Comparison of ENCODE assay signal across 1 cellular context in genomic region chr17:30477083-30477757, GRCh38.
TF ChIP-seq lines count a peak whose summit lies in the region.

Gene GOSR1 (plus strand): TSS chr17:30477408. CDS start chr17:30477434, 26 bp downstream.

TF ChIP-seq in HepG2, 621 proteins besides CTCF, POLR2A, EP300 and RAD21 (continued from another document and continues in another):
- TF ChIP-seq, protein P1, sequence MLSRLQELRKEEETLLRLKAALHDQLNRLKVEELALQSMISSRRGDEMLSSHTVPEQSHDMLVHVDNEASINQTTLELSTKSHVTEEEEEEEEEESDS (CRISPR knock-in tag; IDR thresholded peaks at IDR 0.05; ENCODE audit: borderline replicate concordance), result no peak
- TF ChIP-seq ZNF550 (CRISPR knock-in tag; IDR thresholded peaks at IDR 0.05; ENCODE audit: borderline replicate concordance) (no peak), ARHGAP35 (CRISPR knock-in tag; IDR thresholded peaks at IDR 0.05; ENCODE audit: borderline replicate concordance) (peak; percentile 58; the same call in 1 of the 2 replicates), ZNF143 (CRISPR knock-in tag; IDR thresholded peaks at IDR 0.05) (peak; percentile 87), PREB (CRISPR knock-in tag; IDR thresholded peaks at IDR 0.05) (no peak), NONO (IDR thresholded peaks at IDR 0.05) (no peak), NONO (CRISPR knock-in tag; conservative IDR thresholded peaks at IDR 0.05) (peak; percentile 96), HMG20A (CRISPR knock-in tag; IDR thresholded peaks at IDR 0.05; ENCODE audit: borderline replicate concordance) (peak; percentile 46; the same call in 1 of the 2 replicates), SPEN (CRISPR knock-in tag; IDR thresholded peaks at IDR 0.05; ENCODE audit: low read depth) (peak; percentile 95), NAIF1 (CRISPR knock-in tag; IDR thresholded peaks at IDR 0.05; ENCODE audit: borderline replicate concordance) (no peak), SMC3 (IDR thresholded peaks at IDR 0.05; ENCODE audit: low read length) (no peak), ZSCAN30 (CRISPR knock-in tag; IDR thresholded peaks at IDR 0.05) (no peak), CHCHD3 (CRISPR knock-in tag; IDR thresholded peaks at IDR 0.05) (0 out of 2 replicates have a peak, but pooled peaks have one; percentile 79), SRF (IDR thresholded peaks at IDR 0.05; ENCODE audit: low read depth, low read length) (no peak), ZNF768 (CRISPR knock-in tag; IDR thresholded peaks at IDR 0.05) (peak; percentile 71), HHEX (CRISPR knock-in tag; IDR thresholded peaks at IDR 0.05) (no peak), RFXAP (CRISPR knock-in tag; IDR thresholded peaks at IDR 0.05; ENCODE audit: borderline replicate concordance) (peak; percentile 88), MEF2D (CRISPR knock-in tag; IDR thresholded peaks at IDR 0.05) (peak; percentile 82), ZNF281 (CRISPR knock-in tag; IDR thresholded peaks at IDR 0.05; ENCODE audit: borderline replicate concordance) (peak; percentile 24; the same call in 1 of the 2 replicates), ZNF329 (CRISPR knock-in tag; IDR thresholded peaks at IDR 0.05; ENCODE audit: low read depth) (peak; percentile 37; the same call in 1 of the 2 replicates), ZFP82 (CRISPR knock-in tag; IDR thresholded peaks at IDR 0.05; ENCODE audit: borderline replicate concordance) (peak; percentile 91), HOXD1 (CRISPR knock-in tag; IDR thresholded peaks at IDR 0.05) (peak; percentile 89; the same call in 1 of the 2 replicates), ARNT (IDR thresholded peaks at IDR 0.05) (no peak), NFE2L1 (CRISPR knock-in tag; IDR thresholded peaks at IDR 0.05; ENCODE audit: borderline replicate concordance) (no peak), ZBTB7B (CRISPR knock-in tag; IDR thresholded peaks at IDR 0.05) (no peak; the same call in 1 of the 2 replicates), HNF4G (IDR thresholded peaks at IDR 0.05; ENCODE audit: borderline replicate concordance, low read depth, low read length) (no peak), HNF4G (CRISPR knock-in tag; IDR thresholded peaks at IDR 0.05; ENCODE audit: borderline replicate concordance, low read depth) (0 out of 2 replicates have a peak, but pooled peaks have one; percentile 52), FUBP1 (CRISPR knock-in tag; IDR thresholded peaks at IDR 0.05; ENCODE audit: borderline replicate concordance) (no peak), SOX5 (CRISPR knock-in tag; IDR thresholded peaks at IDR 0.05; ENCODE audit: borderline replicate concordance) (peak; percentile 59; the same call in 1 of the 2 replicates), ZNF282 (IDR thresholded peaks at IDR 0.05; ENCODE audit: partially characterized antibody) (no peak), ZNF839 (CRISPR knock-in tag; IDR thresholded peaks at IDR 0.05; ENCODE audit: borderline replicate concordance) (peak; percentile 72; the same call in 1 of the 2 replicates), ZNF678 (CRISPR knock-in tag; IDR thresholded peaks at IDR 0.05) (no peak), KMT2A (CRISPR knock-in tag; IDR thresholded peaks at IDR 0.05) (peak; percentile 97), JARID2 (CRISPR knock-in tag; IDR thresholded peaks at IDR 0.05; ENCODE audit: insufficient replicate concordance) (peak; percentile 68), THYN1 (CRISPR knock-in tag; IDR thresholded peaks at IDR 0.05; ENCODE audit: borderline replicate concordance, low read depth) (no peak), GTF3A (CRISPR knock-in tag; conservative IDR thresholded peaks at IDR 0.05) (no peak), ELF3 (CRISPR knock-in tag; IDR thresholded peaks at IDR 0.05) (peak; percentile 95), KAT7 (CRISPR knock-in tag; IDR thresholded peaks at IDR 0.05; ENCODE audit: borderline replicate concordance) (peak; percentile 98), U2AF1 (optimal IDR thresholded peaks at IDR 0.05; ENCODE audit: low read depth, low read length) (peak; percentile 46), HES4 (CRISPR knock-in tag; IDR thresholded peaks at IDR 0.05; ENCODE audit: borderline replicate concordance) (no peak; the same call in 1 of the 2 replicates), PHB2 (IDR thresholded peaks at IDR 0.05; ENCODE audit: partially characterized antibody) (no peak), NRL (CRISPR knock-in tag; IDR thresholded peaks at IDR 0.05; ENCODE audit: borderline replicate concordance) (peak; percentile 86), ZNF512 (CRISPR knock-in tag; IDR thresholded peaks at IDR 0.05) (peak; percentile 88; the same call in 1 of the 2 replicates), PBX2 (CRISPR knock-in tag; IDR thresholded peaks at IDR 0.05) (0 out of 2 replicates have a peak, but pooled peaks have one; percentile 29), ZNF446 (CRISPR knock-in tag; IDR thresholded peaks at IDR 0.05) (peak; percentile 93), TOPORS (CRISPR knock-in tag; IDR thresholded peaks at IDR 0.05) (peak; percentile 73; the same call in 1 of the 2 replicates), ZNF800 (CRISPR knock-in tag; IDR thresholded peaks at IDR 0.05) (peak; percentile 58; the same call in 1 of the 2 replicates), RNF2 (conservative IDR thresholded peaks at IDR 0.05; ENCODE audit: low read depth) (no peak), MZF1 (CRISPR knock-in tag; IDR thresholded peaks at IDR 0.05; ENCODE audit: borderline replicate concordance) (peak; percentile 88; the same call in 1 of the 2 replicates), DNMT3B (CRISPR knock-in tag; conservative IDR thresholded peaks at IDR 0.05) (peak; percentile 96), MXD4 (CRISPR knock-in tag; IDR thresholded peaks at IDR 0.05) (peak; percentile 75; the same call in 1 of the 2 replicates), ZNF878 (CRISPR knock-in tag; IDR thresholded peaks at IDR 0.05) (peak; percentile 86; the same call in 1 of the 2 replicates), GPN1 (CRISPR knock-in tag; IDR thresholded peaks at IDR 0.05; ENCODE audit: borderline replicate concordance) (no peak), DMAP1 (CRISPR knock-in tag; IDR thresholded peaks at IDR 0.05) (peak; percentile 97), KLF16 (CRISPR knock-in tag; IDR thresholded peaks at IDR 0.05) (peak in 1 of 2 experiments; percentile 83; a peak in 2 of 4 replicates), NBN (conservative IDR thresholded peaks at IDR 0.05) (no peak)
- TF ChIP-seq, protein P2, sequence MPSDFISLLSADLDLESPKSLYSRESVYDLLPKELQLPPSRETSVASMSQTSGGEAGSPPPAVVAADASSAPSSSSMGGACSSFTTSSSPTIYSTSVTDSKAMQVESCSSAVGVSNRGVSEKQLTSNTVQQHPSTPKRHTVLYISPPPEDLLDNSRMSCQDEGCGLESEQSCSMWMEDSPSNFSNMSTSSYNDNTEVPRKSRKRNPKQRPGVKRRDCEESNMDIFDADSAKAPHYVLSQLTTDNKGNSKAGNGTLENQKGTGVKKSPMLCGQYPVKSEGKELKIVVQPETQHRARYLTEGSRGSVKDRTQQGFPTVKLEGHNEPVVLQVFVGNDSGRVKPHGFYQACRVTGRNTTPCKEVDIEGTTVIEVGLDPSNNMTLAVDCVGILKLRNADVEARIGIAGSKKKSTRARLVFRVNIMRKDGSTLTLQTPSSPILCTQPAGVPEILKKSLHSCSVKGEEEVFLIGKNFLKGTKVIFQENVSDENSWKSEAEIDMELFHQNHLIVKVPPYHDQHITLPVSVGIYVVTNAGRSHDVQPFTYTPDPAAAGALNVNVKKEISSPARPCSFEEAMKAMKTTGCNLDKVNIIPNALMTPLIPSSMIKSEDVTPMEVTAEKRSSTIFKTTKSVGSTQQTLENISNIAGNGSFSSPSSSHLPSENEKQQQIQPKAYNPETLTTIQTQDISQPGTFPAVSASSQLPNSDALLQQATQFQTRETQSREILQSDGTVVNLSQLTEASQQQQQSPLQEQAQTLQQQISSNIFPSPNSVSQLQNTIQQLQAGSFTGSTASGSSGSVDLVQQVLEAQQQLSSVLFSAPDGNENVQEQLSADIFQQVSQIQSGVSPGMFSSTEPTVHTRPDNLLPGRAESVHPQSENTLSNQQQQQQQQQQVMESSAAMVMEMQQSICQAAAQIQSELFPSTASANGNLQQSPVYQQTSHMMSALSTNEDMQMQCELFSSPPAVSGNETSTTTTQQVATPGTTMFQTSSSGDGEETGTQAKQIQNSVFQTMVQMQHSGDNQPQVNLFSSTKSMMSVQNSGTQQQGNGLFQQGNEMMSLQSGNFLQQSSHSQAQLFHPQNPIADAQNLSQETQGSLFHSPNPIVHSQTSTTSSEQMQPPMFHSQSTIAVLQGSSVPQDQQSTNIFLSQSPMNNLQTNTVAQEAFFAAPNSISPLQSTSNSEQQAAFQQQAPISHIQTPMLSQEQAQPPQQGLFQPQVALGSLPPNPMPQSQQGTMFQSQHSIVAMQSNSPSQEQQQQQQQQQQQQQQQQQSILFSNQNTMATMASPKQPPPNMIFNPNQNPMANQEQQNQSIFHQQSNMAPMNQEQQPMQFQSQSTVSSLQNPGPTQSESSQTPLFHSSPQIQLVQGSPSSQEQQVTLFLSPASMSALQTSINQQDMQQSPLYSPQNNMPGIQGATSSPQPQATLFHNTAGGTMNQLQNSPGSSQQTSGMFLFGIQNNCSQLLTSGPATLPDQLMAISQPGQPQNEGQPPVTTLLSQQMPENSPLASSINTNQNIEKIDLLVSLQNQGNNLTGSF (CRISPR knock-in tag; IDR thresholded peaks at IDR 0.05), result peak; percentile 85; the same call in 1 of the 2 replicates
